Comparison of ENCODE assay signal across 8 cellular contexts in the genomic region with DNA sequence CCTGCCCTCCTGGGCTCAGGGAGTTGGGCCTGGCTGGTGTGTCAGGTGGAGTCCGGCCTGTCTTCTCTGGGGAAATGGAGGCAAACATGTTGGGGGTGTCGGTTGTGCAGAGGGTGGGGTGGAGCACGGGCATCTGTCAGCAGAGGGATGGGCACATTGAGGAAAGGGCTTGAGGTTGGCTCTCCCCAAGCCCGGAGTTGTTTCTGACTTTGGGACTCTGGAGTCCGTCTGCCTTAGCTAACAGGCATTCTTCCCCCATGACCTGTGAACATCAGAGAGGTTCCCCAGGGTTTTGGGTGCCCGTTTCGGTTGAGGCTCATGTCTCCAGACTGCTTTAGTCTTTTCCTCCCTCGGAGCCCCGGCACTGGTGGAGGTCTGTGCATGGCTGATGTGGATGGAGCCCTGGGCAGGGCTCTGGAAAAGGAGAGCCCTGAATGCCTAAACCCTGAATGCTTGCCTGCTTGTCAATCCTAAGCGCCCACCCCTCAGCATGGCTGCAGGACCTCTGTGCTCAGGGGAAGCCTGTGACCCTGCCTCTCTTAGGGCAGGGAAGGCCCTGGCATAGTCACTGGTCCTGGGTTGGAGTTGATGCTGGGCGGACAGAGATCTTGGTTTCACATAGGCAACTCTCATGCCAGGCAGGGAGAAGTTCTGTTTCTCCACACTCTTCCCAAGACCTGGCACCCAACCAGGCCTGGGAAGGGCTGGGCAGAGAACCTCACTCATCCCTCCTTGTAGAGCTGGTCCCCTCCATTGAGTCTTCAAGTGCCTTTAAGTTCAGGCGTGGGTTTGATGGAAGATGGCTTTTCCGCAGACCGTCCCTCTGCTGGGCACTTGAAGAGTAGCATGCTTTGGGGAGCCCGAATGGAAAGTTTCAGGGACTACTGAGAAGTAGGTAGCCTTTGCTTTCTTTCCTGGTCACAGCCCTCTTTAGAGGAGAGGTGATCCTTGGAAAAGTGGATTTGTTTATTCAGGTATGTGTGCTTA. TPM values are rescaled to one million over a fixed set of nuclear protein-coding genes. Genes with fewer than 3 reads are reported as not detected.
DNase-seq lines count a peak whose midpoint lies in the region; ATAC-seq, FAIRE-seq and TF ChIP-seq lines count a peak whose summit lies in the region.

No MANE protein-coding gene starts in this region.

- H3K36me3 ChIP-seq in ascending aorta (peaks cover 42 to 64% of the 10 kb centered on the region in 2 donors), keratinocyte (ENCODE audit: control insufficient read depth in 2 of 2, extremely low read depth in 1 of 2, insufficient read depth in 2 of 2, low read length in 2 of 2) (no peaks in the 10 kb centered on the region), tibial artery (peaks cover 7 to 71% (median 51%) of the 10 kb centered on the region in 3 donors)

- H3K27ac ChIP-seq in ascending aorta (no peak overlapping the region), keratinocyte (ENCODE audit: control insufficient read depth, insufficient read depth, low read length) (no peak overlapping the region), tibial artery (no peak overlapping the region)

- no peak overlapping the region for H3K9ac ChIP-seq in keratinocyte (ENCODE audit: control insufficient read depth, extremely low read depth, insufficient read depth, low read length)

- dilution Hi-C loops in keratinocyte (cut with MboI; ENCODE audit: extremely low pct_ligation_motif_present, low sequenced_read_pairs), result no loop called here

- FAIRE-seq in keratinocyte (lab: Jason Lieb, UNC), result peak; percentile 56

- DNase-seq in NCI-H748 (lab: John Stamatoyannopoulos, UW; ENCODE audit: unreplicated experiment) (peak; percentile 30), NCI-H748 treated with DMSO at 0.1 percent for 48 hours (lab: John Stamatoyannopoulos, UW) (no peak), NCI-H2227 (lab: John Stamatoyannopoulos, UW; ENCODE audit: unreplicated experiment) (peak; percentile 51), ascending aorta (ENCODE audit: low spot score in 2 of 2) (no peak), keratinocyte (ENCODE audit: low read depth, low spot score) (no peak), tibial artery (no peak)

- H2AFZ ChIP-seq in keratinocyte (ENCODE audit: control insufficient read depth, low read length), result no peak overlapping the region

- intact Hi-C loops in ascending aorta (cut with DNase I), result no loop called here
- intact Hi-C loops in tibial artery (cut with DNase I; ENCODE audit: low total_unique reads), result no loop called here

- TF ChIP-seq CTCF in ascending aorta (IDR thresholded peaks at IDR 0.05) (peak; percentile 32 to 53 (median 32)), keratinocyte (optimal IDR thresholded peaks at IDR 0.05 in 1 of 3, IDR thresholded peaks at IDR 0.05 in 1 of 3, conservative IDR thresholded peaks at IDR 0.05 in 1 of 3; ENCODE audit: extremely low read depth in 1 of 3, insufficient read depth in 2 of 3, low read length in 3 of 3) (peak; percentile 71 to 80 (median 74)), tibial artery (IDR thresholded peaks at IDR 0.05) (peak; percentile 54 to 59)

- peaks cover 2% of the 10 kb centered on the region for H3K9me1 ChIP-seq in keratinocyte (ENCODE audit: control insufficient read depth, extremely low read depth, insufficient read depth, low read length)

- no peaks in the 10 kb centered on the region for H3K4me1 ChIP-seq in ascending aorta
- H3K4me1 ChIP-seq in keratinocyte (ENCODE audit: control insufficient read depth, extremely low read depth, insufficient read depth, low read length), result no peaks in the 10 kb centered on the region
- no peaks in the 10 kb centered on the region for H3K4me1 ChIP-seq in tibial artery

- H4K20me1 ChIP-seq in keratinocyte (ENCODE audit: control insufficient read depth, extremely low read depth, insufficient read depth, low read length), result no peaks in the 10 kb centered on the region

- peak; percentile 73 for ATAC-seq in GM21529 (IDR thresholded peaks at IDR 0.05; ENCODE audit: unreplicated experiment)
- no peak for ATAC-seq in HG03025 (IDR thresholded peaks at IDR 0.05; ENCODE audit: low FRiP score, unreplicated experiment)

- H3K79me2 ChIP-seq in keratinocyte (ENCODE audit: control insufficient read depth, insufficient read depth, low read length), result no peaks in the 10 kb centered on the region

- no peak overlapping the region for H3K4me2 ChIP-seq in keratinocyte (ENCODE audit: control insufficient read depth, extremely low read depth, insufficient read depth, low read depth, low read length)

- H3K4me3 ChIP-seq in ascending aorta, result no peak overlapping the region
- H3K4me3 ChIP-seq in keratinocyte (ENCODE audit: control insufficient read depth in 2 of 3, extremely low read depth in 1 of 3, insufficient read depth in 2 of 3, low read depth in 1 of 3, low read length in 3 of 3), result no peak overlapping the region
- no peak overlapping the region for H3K4me3 ChIP-seq in tibial artery

- H3K9me3 ChIP-seq in ascending aorta (no peaks in the 10 kb centered on the region), keratinocyte (ENCODE audit: control insufficient read depth, low read depth, low read length) (no peaks in the 10 kb centered on the region), tibial artery (no peaks in the 10 kb centered on the region)

- no peaks in the 10 kb centered on the region for H3K27me3 ChIP-seq in ascending aorta
- no peaks in the 10 kb centered on the region for H3K27me3 ChIP-seq in keratinocyte (ENCODE audit: control insufficient read depth, extremely low read depth, insufficient read depth, low read length)
- H3K27me3 ChIP-seq in tibial artery, result no peaks in the 10 kb centered on the region

RNA-seq across cellular contexts. Expression of a gene that starts 13.0 kb away (rescaled TPM):
- total RNA-seq in ascending aorta, result 23.1 TPM
- polyA plus RNA-seq in keratinocyte, result 4.9 to 9.0 TPM (median 6.5 TPM) in 3 replicates
- polyA plus RNA-seq in keratinocyte (2011; ENCODE audit: low read depth), result 1.2 TPM
- polyA plus RNA-seq in keratinocyte (2011; cell fraction: cytosol; rRNA removed), result 3.4 and 4.3 TPM in 2 replicates
- polyA plus RNA-seq in keratinocyte (2011; cell fraction: nucleus; rRNA removed), result 22.8 and 30.1 TPM in 2 replicates
- 4.4 and 6.6 TPM in 2 replicates for polyA plus RNA-seq in keratinocyte (2012; ENCODE audit: low replicate concordance)
- 10.8 to 22.1 TPM (median 18.5 TPM) in 3 replicates for polyA minus RNA-seq in keratinocyte
- polyA minus RNA-seq in keratinocyte (2011; cell fraction: cytosol; rRNA and poly(A)+ RNA removed), result 10.9 TPM
- 25.7 and 35.4 TPM in 2 replicates for polyA minus RNA-seq in keratinocyte (2011; cell fraction: nucleus; rRNA and poly(A)+ RNA removed)

RNA-seq across cellular contexts. Expression of a gene that starts 17.7 kb away (rescaled TPM):
- 2.2 TPM for total RNA-seq in ascending aorta
- polyA plus RNA-seq in keratinocyte, result 1.1 to 1.8 TPM (median 1.6 TPM) in 3 replicates
- polyA plus RNA-seq in keratinocyte (2011; ENCODE audit: low read depth), result 0.26 TPM
- polyA plus RNA-seq in keratinocyte (2011; cell fraction: cytosol; rRNA removed), result 0.83 and 1.0 TPM in 2 replicates
- polyA plus RNA-seq in keratinocyte (2011; cell fraction: nucleus; rRNA removed), result 7.6 and 8.3 TPM in 2 replicates
- 0.65 and 1.2 TPM in 2 replicates for polyA plus RNA-seq in keratinocyte (2012; ENCODE audit: low replicate concordance)
- polyA minus RNA-seq in keratinocyte, result 0.26 to 1.6 TPM (median 0.59 TPM) in 3 replicates
- not detected for polyA minus RNA-seq in keratinocyte (2011; cell fraction: cytosol; rRNA and poly(A)+ RNA removed)
- polyA minus RNA-seq in keratinocyte (2011; cell fraction: nucleus; rRNA and poly(A)+ RNA removed), result 0.32 and 1.1 TPM in 2 replicates

RNA-seq across cellular contexts. Expression of a gene that starts 18.0 kb away (rescaled TPM):
- 70.4 TPM for total RNA-seq in ascending aorta
- polyA plus RNA-seq in keratinocyte, result 20.4 to 26.0 TPM (median 25.6 TPM) in 3 replicates
- polyA plus RNA-seq in keratinocyte (2011; ENCODE audit: low read depth), result 11.0 TPM
- 19.1 and 19.4 TPM in 2 replicates for polyA plus RNA-seq in keratinocyte (2011; cell fraction: cytosol; rRNA removed)
- polyA plus RNA-seq in keratinocyte (2011; cell fraction: nucleus; rRNA removed), result 59.1 and 62.5 TPM in 2 replicates
- 29.5 and 38.1 TPM in 2 replicates for polyA plus RNA-seq in keratinocyte (2012; ENCODE audit: low replicate concordance)
- polyA minus RNA-seq in keratinocyte, result 30.4 to 55.1 TPM (median 36.3 TPM) in 3 replicates
- 18.2 TPM for polyA minus RNA-seq in keratinocyte (2011; cell fraction: cytosol; rRNA and poly(A)+ RNA removed)
- 30.8 and 40.9 TPM in 2 replicates for polyA minus RNA-seq in keratinocyte (2011; cell fraction: nucleus; rRNA and poly(A)+ RNA removed)

RNA-seq across cellular contexts. Expression of a gene that starts 30.8 kb away (rescaled TPM):
- 98.3 TPM for total RNA-seq in ascending aorta
- polyA plus RNA-seq in keratinocyte, result 25.3 to 31.1 TPM (median 27.4 TPM) in 3 replicates
- 1.6 TPM for polyA plus RNA-seq in keratinocyte (2011; ENCODE audit: low read depth)
- polyA plus RNA-seq in keratinocyte (2011; cell fraction: cytosol; rRNA removed), result 12.9 and 25.7 TPM in 2 replicates
- polyA plus RNA-seq in keratinocyte (2011; cell fraction: nucleus; rRNA removed), result 82.1 and 87.4 TPM in 2 replicates
- 23.7 and 29.3 TPM in 2 replicates for polyA plus RNA-seq in keratinocyte (2012; ENCODE audit: low replicate concordance)
- 7.9 to 14.1 TPM (median 8.1 TPM) in 3 replicates for polyA minus RNA-seq in keratinocyte
- polyA minus RNA-seq in keratinocyte (2011; cell fraction: cytosol; rRNA and poly(A)+ RNA removed), result 14.2 TPM
- 7.8 and 9.8 TPM in 2 replicates for polyA minus RNA-seq in keratinocyte (2011; cell fraction: nucleus; rRNA and poly(A)+ RNA removed)

RNA-seq across cellular contexts. Expression of a gene that starts 43.8 kb away (rescaled TPM):
- total RNA-seq in ascending aorta, result 58.9 TPM
- 0.69 to 2.2 TPM (median 0.92 TPM) in 3 replicates for polyA plus RNA-seq in keratinocyte
- 0.96 TPM for polyA plus RNA-seq in keratinocyte (2011; ENCODE audit: low read depth)
- 0.48 and 0.50 TPM in 2 replicates for polyA plus RNA-seq in keratinocyte (2011; cell fraction: cytosol; rRNA removed)
- 3.6 and 5.0 TPM in 2 replicates for polyA plus RNA-seq in keratinocyte (2011; cell fraction: nucleus; rRNA removed)
- polyA plus RNA-seq in keratinocyte (2012; ENCODE audit: low replicate concordance), result 1.2 and 1.8 TPM in 2 replicates
- polyA minus RNA-seq in keratinocyte, result 0.64 to 2.6 TPM (median 2.0 TPM) in 3 replicates
- 2.7 TPM for polyA minus RNA-seq in keratinocyte (2011; cell fraction: cytosol; rRNA and poly(A)+ RNA removed)
- 1.2 and 1.8 TPM in 2 replicates for polyA minus RNA-seq in keratinocyte (2011; cell fraction: nucleus; rRNA and poly(A)+ RNA removed)

Comparison
In these comparisons a context has a peak if more than half of its experiments do, and no peak if none do; other contexts are left out.
1. DNase-seq: peak in NCI-H748 (single experiment) and NCI-H2227 (single experiment); none in NCI-H748 treated with DMSO at 0.1 percent for 48 hours (single experiment), ascending aorta (0 of 2), keratinocyte (single experiment) and tibial artery (0 of 2).
2. Peak in every context shown above with its lines, with median percentiles within 50 percentile points of each other: CTCF ChIP-seq.